1 cellular context compared by ENCODE assay signal in the genomic region with DNA sequence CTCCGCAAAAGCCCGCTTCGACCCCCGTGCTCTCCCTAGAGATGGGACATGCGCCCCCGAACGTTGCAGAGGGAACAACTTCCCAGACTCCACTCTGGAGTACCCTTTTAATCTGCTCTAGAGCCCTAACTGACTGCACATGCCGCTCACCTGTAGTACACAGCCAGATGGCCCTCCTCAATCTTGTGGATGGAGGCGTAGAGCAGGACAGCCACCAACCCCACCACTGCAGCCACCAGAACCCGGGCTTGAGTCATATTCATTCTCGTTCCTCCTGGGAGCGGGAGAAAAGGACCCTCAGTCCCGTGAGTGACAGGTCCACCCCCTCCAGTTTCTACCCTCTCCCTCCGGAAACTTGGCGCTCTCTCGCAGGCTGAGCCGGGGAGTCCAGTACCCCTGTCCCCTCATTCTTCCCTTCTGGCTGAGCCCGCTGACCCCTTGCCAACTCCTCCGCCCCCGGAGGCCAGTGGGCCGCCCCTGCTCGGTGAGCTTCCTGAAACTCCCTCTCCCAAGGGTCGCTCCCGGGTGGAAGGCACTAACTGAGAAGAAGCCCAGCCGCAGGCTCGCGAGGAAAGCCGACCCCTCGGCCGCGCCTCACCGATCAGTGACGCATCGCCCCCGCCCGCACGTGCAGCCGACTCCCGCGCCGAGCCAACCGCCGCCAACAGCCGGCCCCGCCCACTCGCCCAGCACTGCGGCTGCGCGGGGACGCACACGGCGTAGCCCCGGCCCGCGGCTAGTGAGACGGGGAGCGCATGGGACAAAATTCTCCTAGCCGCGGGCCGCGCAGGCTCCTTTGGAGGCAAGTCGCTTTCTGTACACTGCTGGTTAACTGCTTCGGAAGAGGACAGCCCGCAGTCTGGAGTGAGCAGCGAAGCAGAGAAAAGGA.
TF ChIP-seq lines count a peak whose summit lies in the region.

A gene (minus strand): TSS at position 666 of the 889 bp plus-strand sequence. CDS start 403 bp downstream, at position 263.

TF ChIP-seq in H1, 55 proteins besides CTCF, POLR2A, EP300 and RAD21 (continued from another document):
- TF ChIP-seq SP2 (IDR thresholded peaks at IDR 0.05; ENCODE audit: low read length) = no peak
- no peak for TF ChIP-seq TEAD4 (IDR thresholded peaks at IDR 0.05; ENCODE audit: low read depth, low read length)
